ENCODE assay signal across 1 cellular context in genomic region chr14:96037891-96038557, GRCh38.
TF ChIP-seq lines count a peak whose summit lies in the region.

No MANE protein-coding gene starts in this region.

TF ChIP-seq in HEK293, 187 proteins besides CTCF, POLR2A, EP300 and RAD21 (continued from another document and continues in another):
- TF ChIP-seq ZNF518A (tag by site-specific recombination; conservative IDR thresholded peaks at IDR 0.05; ENCODE audit: low read depth) = no peak
- TF ChIP-seq KLF8 (tag by site-specific recombination; IDR thresholded peaks at IDR 0.05) = no peak
- no peak for TF ChIP-seq ZNF221 (tag by site-specific recombination; IDR thresholded peaks at IDR 0.05; ENCODE audit: borderline replicate concordance)
- TF ChIP-seq ZNF19 (tag by site-specific recombination; IDR thresholded peaks at IDR 0.05; ENCODE audit: low read depth) = no peak
- TF ChIP-seq ZNF645 (tag by site-specific recombination; IDR thresholded peaks at IDR 0.05) = 0 out of 2 replicates have a peak, but pooled peaks have one; percentile 62
- no peak for TF ChIP-seq ZNF174 (tag by site-specific recombination; IDR thresholded peaks at IDR 0.05)
- TF ChIP-seq ZNF701 (tag by site-specific recombination; IDR thresholded peaks at IDR 0.05) = no peak
- TF ChIP-seq ZNF501 (tag by site-specific recombination; IDR thresholded peaks at IDR 0.05) = peak; percentile 46; the same call in 1 of the 2 replicates
- peak; percentile 78; the same call in 1 of the 2 replicates for TF ChIP-seq KLF16 (tag by site-specific recombination; IDR thresholded peaks at IDR 0.05)
- peak; percentile 67; the same call in 1 of the 2 replicates for TF ChIP-seq ZNF639 (tag by site-specific recombination; IDR thresholded peaks at IDR 0.05)
- TF ChIP-seq ZNF549 (tag by site-specific recombination; IDR thresholded peaks at IDR 0.05) = no peak
- TF ChIP-seq PATZ1 (tag by site-specific recombination; IDR thresholded peaks at IDR 0.05) = peak; percentile 78; the same call in 1 of the 2 replicates
- no peak for TF ChIP-seq GLIS1 (tag by site-specific recombination; IDR thresholded peaks at IDR 0.05)
- TF ChIP-seq ZNF223 (tag by site-specific recombination; IDR thresholded peaks at IDR 0.05) = no peak
- peak; percentile 31; the same call in 1 of the 2 replicates for TF ChIP-seq BCL11A (tag by site-specific recombination; IDR thresholded peaks at IDR 0.05; ENCODE audit: low read depth)
- TF ChIP-seq ZBTB26 (tag by site-specific recombination; optimal IDR thresholded peaks at IDR 0.05) = peak; percentile 5
- TF ChIP-seq KLF9 (tag by site-specific recombination; IDR thresholded peaks at IDR 0.05; ENCODE audit: low read depth) = peak; percentile 83
- no peak for TF ChIP-seq ZBTB44 (tag by site-specific recombination; IDR thresholded peaks at IDR 0.05)
- no peak for TF ChIP-seq ZNF362 (tag by site-specific recombination; IDR thresholded peaks at IDR 0.05)
- no peak for TF ChIP-seq ZBTB6 (tag by site-specific recombination; IDR thresholded peaks at IDR 0.05)
- TF ChIP-seq GLI2 (tag by site-specific recombination; IDR thresholded peaks at IDR 0.05; ENCODE audit: borderline replicate concordance, low read depth) = no peak
- no peak for TF ChIP-seq ZNF433 (tag by site-specific recombination; IDR thresholded peaks at IDR 0.05; ENCODE audit: low read depth)
- 0 out of 2 replicates have a peak, but pooled peaks have one; percentile 50 for TF ChIP-seq ZNF335 (tag by site-specific recombination; conservative IDR thresholded peaks at IDR 0.05)
- no peak for TF ChIP-seq SALL2 (tag by site-specific recombination; IDR thresholded peaks at IDR 0.05; ENCODE audit: borderline replicate concordance)
- TF ChIP-seq ZNF623 (tag by site-specific recombination; IDR thresholded peaks at IDR 0.05) = no peak
- TF ChIP-seq ZBTB48 (tag by site-specific recombination; IDR thresholded peaks at IDR 0.05) = peak; percentile 94
- TF ChIP-seq ZNF114 (tag by site-specific recombination; IDR thresholded peaks at IDR 0.05) = no peak
- TF ChIP-seq ZNF530 (tag by site-specific recombination; IDR thresholded peaks at IDR 0.05; ENCODE audit: low read depth) = no peak
- 0 out of 2 replicates have a peak, but pooled peaks have one; percentile 14 for TF ChIP-seq SP7 (tag by site-specific recombination; IDR thresholded peaks at IDR 0.05)
- TF ChIP-seq ZSCAN23 (tag by site-specific recombination; IDR thresholded peaks at IDR 0.05) = peak; percentile 43; the same call in 1 of the 2 replicates
- TF ChIP-seq PRDM10 (tag by site-specific recombination; IDR thresholded peaks at IDR 0.05) = peak; percentile 82
- TF ChIP-seq ZNF133 (tag by site-specific recombination; IDR thresholded peaks at IDR 0.05) = no peak
- no peak for TF ChIP-seq ZNF37A (tag by site-specific recombination; IDR thresholded peaks at IDR 0.05)
- no peak for TF ChIP-seq HOXA7 (CRISPR knock-in tag; IDR thresholded peaks at IDR 0.05; ENCODE audit: borderline replicate concordance)
- TF ChIP-seq ZNF169 (tag by site-specific recombination; IDR thresholded peaks at IDR 0.05) = no peak
- TF ChIP-seq SP3 (tag by site-specific recombination; IDR thresholded peaks at IDR 0.05) = peak; percentile 89
- peak; percentile 72 for TF ChIP-seq ZNF341 (tag by site-specific recombination; IDR thresholded peaks at IDR 0.05; ENCODE audit: low read depth)
- TF ChIP-seq ZNF776 (tag by site-specific recombination; IDR thresholded peaks at IDR 0.05; ENCODE audit: borderline replicate concordance) = no peak
- no peak for TF ChIP-seq ZNF560 (tag by site-specific recombination; IDR thresholded peaks at IDR 0.05; ENCODE audit: borderline replicate concordance)
- TF ChIP-seq ZNF621 (tag by site-specific recombination; IDR thresholded peaks at IDR 0.05) = no peak
- TF ChIP-seq ZNF529 (tag by site-specific recombination; IDR thresholded peaks at IDR 0.05; ENCODE audit: insufficient replicate concordance) = no peak
- TF ChIP-seq ZBTB8A (tag by site-specific recombination; IDR thresholded peaks at IDR 0.05) = peak; percentile 31; the same call in 1 of the 2 replicates
- peak; percentile 58; the same call in 1 of the 2 replicates for TF ChIP-seq ZNF843 (tag by site-specific recombination; IDR thresholded peaks at IDR 0.05)
- TF ChIP-seq REPIN1 (tag by site-specific recombination; IDR thresholded peaks at IDR 0.05; ENCODE audit: low read depth) = no peak
- TF ChIP-seq ZFP41 (tag by site-specific recombination; IDR thresholded peaks at IDR 0.05; ENCODE audit: borderline replicate concordance) = no peak
- TF ChIP-seq ZFP69B (tag by site-specific recombination; IDR thresholded peaks at IDR 0.05) = peak; percentile 55; the same call in 1 of the 2 replicates
- no peak for TF ChIP-seq ZNF473 (tag by site-specific recombination; IDR thresholded peaks at IDR 0.05)
